In genomic region chr7:32602470-32602869, GRCh38 we compare ENCODE assay signal across 24 cellular contexts.
"Had no signal": no experiment of that assay in that cellular context is flagged by ENCODE, and none has a peak within 500 bp of the region (broad histone marks: within the 10 kb centered on the region; RNA-seq: fewer than 3 reads in every experiment).

No MANE protein-coding gene starts in this region.

- DNase-seq: activated B cell treated with CpG ODN at 0.5 μM for 24 hours; activated CD4-positive, alpha-beta memory T cell treated with anti-CD3 and anti-CD28 coated beads, Interleukin-2, amount 10 ng/mL, durations not matched to agents 7 days and 5 days; activated CD4-positive, alpha-beta T cell treated with anti-CD3 and anti-CD28 coated beads for 48 hours; activated CD4-positive, CD25-positive, alpha-beta regulatory T cell treated with anti-CD3 and anti-CD28 coated beads, Interleukin-2, amount 50 U/mL, for 72 hours; activated CD8-positive, alpha-beta memory T cell treated with anti-CD3 and anti-CD28 coated beads for 24 hours; activated CD8-positive, alpha-beta memory T cell treated with anti-CD3 and anti-CD28 coated beads, Interleukin-2, amount 10 ng/mL, durations not matched to agents 7 days and 5 days; activated CD8-positive, alpha-beta memory T cell treated with anti-CD3 and anti-CD28 coated beads, Interleukin-2, amount 50 U/mL, for 48 hours; activated effector memory CD4-positive, alpha-beta T cell treated with Interleukin-2 at 50 U/mL for 16 hours; activated naive CD4-positive, alpha-beta T cell treated with anti-CD3 and anti-CD28 coated beads, Interleukin-2, amount 10 ng/mL, durations not matched to agents 7 days and 5 days; activated naive CD8-positive, alpha-beta T cell treated with anti-CD3 and anti-CD28 coated beads, Interleukin-2, amount 50 U/mL, for 24 hours; activated T-cell treated with anti-CD3 and anti-CD28 coated beads, Interleukin-2, amount 50 U/mL, for 48 hours; NCI-H1105; NCI-H1417 treated with DMSO at 0.1 percent for 48 hours; NCI-H187 treated with DMSO at 0.1 percent for 48 hours; NCI-H2081; NCI-H2171 treated with DMSO at 0.1 percent for 48 hours; NCI-H2227 treated with DMSO at 0.1 percent for 48 hours; NCI-H524 treated with DMSO at 0.1 percent for 48 hours; Peyer's patch; RPMI8226; SW 1271; T-helper 1 cell; T-helper 2 cell; T-helper 9 cell had no signal

- ATAC-seq: activated CD8-positive, alpha-beta memory T cell treated with anti-CD3 and anti-CD28 coated beads, Interleukin-2, amount 10 ng/mL, durations not matched to agents 7 days and 5 days; activated naive CD8-positive, alpha-beta T cell treated with anti-CD3 and anti-CD28 coated beads, Interleukin-2, amount 50 U/mL, for 24 hours had no signal
